9 cellular contexts compared by ENCODE assay signal in the genomic region with DNA sequence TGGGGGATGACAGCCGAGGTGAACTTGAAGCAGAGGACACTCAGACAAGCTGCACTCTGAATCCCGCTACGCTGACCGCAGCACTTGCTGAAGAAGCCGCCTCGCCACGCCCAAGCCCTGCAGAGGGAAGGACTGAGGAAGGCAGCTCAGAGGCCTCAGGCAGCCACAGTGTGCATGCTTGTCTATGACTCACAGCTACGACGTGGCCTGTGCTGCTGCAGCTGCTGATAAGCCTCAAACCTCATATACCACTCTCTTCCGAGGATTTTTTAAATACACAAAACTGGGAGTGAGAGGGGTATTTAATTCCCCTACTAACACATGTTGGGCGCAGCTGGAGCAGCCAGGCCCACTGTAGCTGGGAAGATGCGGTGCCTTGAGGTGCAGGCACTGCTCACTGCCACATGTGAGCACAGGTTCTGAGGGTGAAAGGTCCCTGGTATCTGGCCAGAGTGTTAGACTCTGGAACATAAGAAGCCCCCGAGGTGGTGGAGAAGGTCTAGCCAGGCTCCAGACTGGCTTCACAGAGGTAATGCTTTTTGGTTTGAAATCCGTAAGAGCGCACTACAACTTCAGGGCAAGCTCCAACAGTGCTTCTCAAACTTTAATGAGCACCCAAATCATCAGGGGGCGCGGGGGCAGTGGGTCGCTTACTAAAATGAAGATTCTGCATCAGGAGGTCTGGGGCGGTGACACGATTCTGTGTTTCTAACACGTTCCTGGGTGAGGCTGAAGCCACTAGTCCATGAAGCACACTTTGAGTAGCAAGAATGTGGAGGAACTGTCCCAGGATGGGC.
DNase-seq lines count a peak whose midpoint lies in the region; ATAC-seq, FAIRE-seq and TF ChIP-seq lines count a peak whose summit lies in the region.
"Had no signal": no experiment of that assay in that cellular context is flagged by ENCODE, and none has a peak within 500 bp of the region (broad histone marks: within the 10 kb centered on the region; RNA-seq: fewer than 3 reads in every experiment).

No MANE protein-coding gene starts in this region.

- H3K27ac Mint-ChIP-seq in activated CD4-positive, alpha-beta memory T cell treated with anti-CD3 and anti-CD28 coated beads, Interleukin-2, amount 10 ng/mL, durations not matched to agents 7 days and 5 days, result peak overlapping the region; percentile 94
- H3K27ac Mint-ChIP-seq in endodermal cell (no peak overlapping the region), nephron progenitor cell (no peak overlapping the region)
- H3K27ac Mint-ChIP-seq in natural killer cell treated with Interleukin-12 subunit alpha and Interleukin-12 subunit beta and Interleukin-15 and Interleukin-18, amount 100 ng/mL, for 72 hours, result peak overlapping the region; percentile 97 to 98

- CTCF ChIA-PET in activated CD4-positive, alpha-beta memory T cell treated with anti-CD3 and anti-CD28 coated beads, Interleukin-2, amount 10 ng/mL, durations not matched to agents 7 days and 5 days (lab: Charles Lee), result interaction anchor here (0.8 to 4.1 kb wide), 13 partner anchors 11 to 261 kb away, joined by 3 to 32 read pairs (median 4); no protein-coding TSS in a partner anchor

- H3K27me3 ChIP-seq in endodermal cell (ENCODE audit: control insufficient read depth, insufficient read depth, low read length, poor library complexity, severe bottlenecking), result no peaks in the 10 kb centered on the region
- H3K27me3 ChIP-seq in tibial nerve, result no peaks in the 10 kb centered on the region

- POLR2A ChIA-PET in activated CD4-positive, alpha-beta memory T cell treated with anti-CD3 and anti-CD28 coated beads, Interleukin-2, amount 10 ng/mL, durations not matched to agents 7 days and 5 days (lab: Charles Lee), result interaction anchor here (0.8 to 10.6 kb wide), 23 partner anchors 12 to 264 kb away, joined by 3 to 346 read pairs (median 14); a partner anchor contains a TSS

- ATAC-seq in natural killer cell treated with Interleukin-12 subunit alpha and Interleukin-12 subunit beta and Interleukin-15 and Interleukin-18, amount 100 ng/mL, for 72 hours, result peak; percentile 88

- peaks cover 70% of the 10 kb centered on the region for H3K4me1 Mint-ChIP-seq in activated CD4-positive, alpha-beta memory T cell treated with anti-CD3 and anti-CD28 coated beads, Interleukin-2, amount 10 ng/mL, durations not matched to agents 7 days and 5 days
- H3K4me1 Mint-ChIP-seq in endodermal cell, result peaks cover 6% of the 10 kb centered on the region
- H3K4me1 Mint-ChIP-seq in natural killer cell treated with Interleukin-12 subunit alpha and Interleukin-12 subunit beta and Interleukin-15 and Interleukin-18, amount 100 ng/mL, for 72 hours (ENCODE audit: low read depth in 2 of 2), result peaks cover 49 to 51% of the 10 kb centered on the region in 2 donors
- peaks cover 30% of the 10 kb centered on the region for H3K4me1 Mint-ChIP-seq in nephron progenitor cell

- H3K4me3 ChIP-seq in endodermal cell (ENCODE audit: low read length) (no peak overlapping the region), tibial nerve (no peak overlapping the region)

- DNase-seq in CMK (ENCODE audit: low read depth) (peak; percentile 49), LoVo (ENCODE audit: low spot score) (peak; percentile 87), endodermal cell (peak; percentile 43), tibial nerve (ENCODE audit: low spot score in 2 of 2) (peak in 1 of 2 donors; percentile 14), frontal cortex (ENCODE audit: low spot score in 2 of 2) (no peak), nephron progenitor cell (no peak)
- DNase-seq in activated CD4-positive, alpha-beta memory T cell treated with anti-CD3 and anti-CD28 coated beads, Interleukin-2, amount 10 ng/mL, durations not matched to agents 7 days and 5 days, result peak; percentile 91
- peak; percentile 92 for DNase-seq in natural killer cell treated with Interleukin-12 subunit alpha and Interleukin-12 subunit beta and Interleukin-15 and Interleukin-18, amount 100 ng/mL, for 72 hours (ENCODE audit: low spot score)

- TF ChIP-seq POLR2A in tibial nerve (IDR thresholded peaks at IDR 0.05), result no peak

- H3K9me3 ChIP-seq in endodermal cell (ENCODE audit: control insufficient read depth, low read length), result no peaks in the 10 kb centered on the region
- H3K9me3 ChIP-seq in tibial nerve, result peaks cover 0 to 7% (median 0%) of the 10 kb centered on the region in 4 donors

- peak in 1 of 2 donors; percentile 18 for TF ChIP-seq EP300 in tibial nerve (IDR thresholded peaks at IDR 0.05)

- TF ChIP-seq CTCF in endodermal cell (conservative IDR thresholded peaks at IDR 0.05) (no peak), tibial nerve (IDR thresholded peaks at IDR 0.05) (no peak), nephron progenitor cell (IDR thresholded peaks at IDR 0.05) (no peak)

- no peak overlapping the region for H3K9ac ChIP-seq in endodermal cell (ENCODE audit: extremely low read depth, low read length, poor library complexity, severe bottlenecking)
- H3K9ac ChIP-seq: parathyroid adenoma had no signal

- no peaks in the 10 kb centered on the region for H3K36me3 ChIP-seq in endodermal cell (ENCODE audit: control insufficient read depth, insufficient read depth, low read length)
- H3K36me3 ChIP-seq in tibial nerve, result peaks cover 0 to 18% (median 0%) of the 10 kb centered on the region in 3 donors

- no peak overlapping the region for H3K27ac ChIP-seq in endodermal cell (ENCODE audit: low read depth, low read length)
- H3K27ac ChIP-seq in tibial nerve, result peak overlapping the region in 3 of 4 donors; percentile 17 to 65 (median 26)
- H3K27ac ChIP-seq: parathyroid adenoma had no signal

- H3K4me1 ChIP-seq in endodermal cell (ENCODE audit: control insufficient read depth, insufficient read depth, low read length) (no peaks in the 10 kb centered on the region), tibial nerve (peaks cover 0 to 14% (median 8%) of the 10 kb centered on the region in 4 donors)
- H3K4me1 ChIP-seq: parathyroid adenoma had no signal

- no peak for FAIRE-seq in frontal cortex (lab: Jason Lieb, UNC)

- peak overlapping the region; percentile 88 for H3K4me3 Mint-ChIP-seq in activated CD4-positive, alpha-beta memory T cell treated with anti-CD3 and anti-CD28 coated beads, Interleukin-2, amount 10 ng/mL, durations not matched to agents 7 days and 5 days
- H3K4me3 Mint-ChIP-seq in endodermal cell, result no peak overlapping the region
- H3K4me3 Mint-ChIP-seq in natural killer cell treated with Interleukin-12 subunit alpha and Interleukin-12 subunit beta and Interleukin-15 and Interleukin-18, amount 100 ng/mL, for 72 hours, result peak overlapping the region; percentile 81
- no peak overlapping the region for H3K4me3 Mint-ChIP-seq in nephron progenitor cell

- H3K36me3 Mint-ChIP-seq in activated CD4-positive, alpha-beta memory T cell treated with anti-CD3 and anti-CD28 coated beads, Interleukin-2, amount 10 ng/mL, durations not matched to agents 7 days and 5 days (ENCODE audit: low read depth), result peaks cover 53% of the 10 kb centered on the region
- H3K36me3 Mint-ChIP-seq in endodermal cell (ENCODE audit: low read depth), result no peaks in the 10 kb centered on the region
- no peaks in the 10 kb centered on the region for H3K36me3 Mint-ChIP-seq in natural killer cell treated with Interleukin-12 subunit alpha and Interleukin-12 subunit beta and Interleukin-15 and Interleukin-18, amount 100 ng/mL, for 72 hours
- H3K36me3 Mint-ChIP-seq in nephron progenitor cell (ENCODE audit: low read depth), result no peaks in the 10 kb centered on the region

- peaks cover 11% of the 10 kb centered on the region for H3K9me3 Mint-ChIP-seq in activated CD4-positive, alpha-beta memory T cell treated with anti-CD3 and anti-CD28 coated beads, Interleukin-2, amount 10 ng/mL, durations not matched to agents 7 days and 5 days
- H3K9me3 Mint-ChIP-seq in endodermal cell (peaks cover 2% of the 10 kb centered on the region), nephron progenitor cell (peaks cover 5% of the 10 kb centered on the region)
- H3K9me3 Mint-ChIP-seq in natural killer cell treated with Interleukin-12 subunit alpha and Interleukin-12 subunit beta and Interleukin-15 and Interleukin-18, amount 100 ng/mL, for 72 hours, result no peaks in the 10 kb centered on the region

- no peaks in the 10 kb centered on the region for H3K27me3 Mint-ChIP-seq in activated CD4-positive, alpha-beta memory T cell treated with anti-CD3 and anti-CD28 coated beads, Interleukin-2, amount 10 ng/mL, durations not matched to agents 7 days and 5 days
- H3K27me3 Mint-ChIP-seq in endodermal cell (ENCODE audit: insufficient read depth), result no peaks in the 10 kb centered on the region
- no peaks in the 10 kb centered on the region for H3K27me3 Mint-ChIP-seq in natural killer cell treated with Interleukin-12 subunit alpha and Interleukin-12 subunit beta and Interleukin-15 and Interleukin-18, amount 100 ng/mL, for 72 hours
- H3K27me3 Mint-ChIP-seq in nephron progenitor cell (ENCODE audit: low read depth, poor library complexity), result peaks cover 6% of the 10 kb centered on the region

- WGBS in endodermal cell (ENCODE audit: insufficient coverage in 1 of 2, insufficient read length in 1 of 2), 2 experiments, result 85 to 90% methylated on average over 17 to 21 of the region's 21 CpGs
- 74 to 77% methylated on average over 21 of the region's 21 CpGs for whole genome bisulfite sequencing in tibial nerve, 2 donors

Comparison
In these comparisons a context has a peak if more than half of its experiments do, and no peak if none do; other contexts are left out.
1. DNase-seq: peak in CMK (single experiment), LoVo (single experiment), activated CD4-positive, alpha-beta memory T cell treated with anti-CD3 and anti-CD28 coated beads, Interleukin-2, amount 10 ng/mL, durations not matched to agents 7 days and 5 days (single experiment), endodermal cell (single experiment) and natural killer cell treated with Interleukin-12 subunit alpha and Interleukin-12 subunit beta and Interleukin-15 and Interleukin-18, amount 100 ng/mL, for 72 hours (single experiment); none in frontal cortex (0 of 2) and nephron progenitor cell (single experiment).
2. H3K27ac Mint-ChIP-seq: peak in activated CD4-positive, alpha-beta memory T cell treated with anti-CD3 and anti-CD28 coated beads, Interleukin-2, amount 10 ng/mL, durations not matched to agents 7 days and 5 days (single experiment) and natural killer cell treated with Interleukin-12 subunit alpha and Interleukin-12 subunit beta and Interleukin-15 and Interleukin-18, amount 100 ng/mL, for 72 hours (2 of 2); none in endodermal cell (single experiment) and nephron progenitor cell (single experiment).
3. H3K4me3 Mint-ChIP-seq: peak in activated CD4-positive, alpha-beta memory T cell treated with anti-CD3 and anti-CD28 coated beads, Interleukin-2, amount 10 ng/mL, durations not matched to agents 7 days and 5 days (single experiment) and natural killer cell treated with Interleukin-12 subunit alpha and Interleukin-12 subunit beta and Interleukin-15 and Interleukin-18, amount 100 ng/mL, for 72 hours (single experiment); none in endodermal cell (single experiment) and nephron progenitor cell (single experiment).